Comparison of ENCODE assay signal across 24 cellular contexts in genomic region chr2:183867206-183867605, GRCh38.
"Had no signal": no experiment of that assay in that cellular context is flagged by ENCODE, and none has a peak within 500 bp of the region (broad histone marks: within the 10 kb centered on the region; RNA-seq: fewer than 3 reads in every experiment).

No MANE protein-coding gene starts in this region.

- DNase-seq: stimulated activated CD4-positive, alpha-beta T cell treated with anti-CD3 and anti-CD28 coated beads, Interleukin-2, amount 100 ng/mL, for 48 hours; stimulated activated CD4-positive, alpha-beta T cell treated with anti-CD3 and anti-CD28 coated beads, Interleukin-4, amount 100 ng/mL, for 1 hour; stimulated activated CD4-positive, alpha-beta T cell treated with anti-CD3 and anti-CD28 coated beads, Interleukin-4, amount 100 ng/mL, for 4 hours; stimulated activated CD8-positive, alpha-beta memory T cell treated with anti-CD3 and anti-CD28 coated beads, Interleukin-4, amount 100 ng/mL, for 48 hours; stimulated activated naive B cell treated with anti-CD40 and anti-IgM and Interleukin-4, amounts not matched to agents 10 μg/mL and 1 μg/mL and 100 μg/mL, for 72 hours; stimulated activated naive CD4-positive, alpha-beta T cell; stimulated activated naive CD4-positive, alpha-beta T cell treated with Interleukin-2 at 50 U/mL for 16 hours; stimulated activated naive CD8-positive, alpha-beta T cell treated with anti-CD3 and anti-CD28 coated beads, Interleukin-15, amount 100 ng/mL, for 72 hours; stimulated activated naive CD8-positive, alpha-beta T cell treated with anti-CD3 and anti-CD28 coated beads, Interleukin-15, Interleukin-2, amounts not matched to agents 100 U/mL and 50 U/mL, for 24 hours; stomach; substantia nigra; testis; thyroid gland; tibial artery; transverse colon; upper lobe of left lung; upper lobe of right lung; uterus had no signal

- H3K9me3 ChIP-seq: stomach, suprapubic skin, testis, thoracic aorta, thyroid gland, tibial artery, tibial nerve, transverse colon, upper lobe of left lung, upper lobe of right lung, uterus, vagina had no signal

- ATAC-seq: stimulated activated effector memory CD8-positive, alpha-beta T cell treated with anti-CD3 and anti-CD28 coated beads, Interleukin-12 subunit alpha, Interleukin-12 subunit beta, amount 100 ng/mL, for 72 hours; stimulated activated memory B cell treated with anti-CD40 and anti-IgM and Interleukin-4, amounts not matched to agents 10 μg/mL and 1 μg/mL and 100 μg/mL, for 72 hours; stimulated activated naive B cell treated with anti-CD40 and anti-IgM and Interleukin-4, amounts not matched to agents 10 μg/mL and 1 μg/mL and 100 μg/mL, for 72 hours; stimulated activated naive CD8-positive, alpha-beta T cell treated with anti-CD3 and anti-CD28 coated beads, Interleukin-15, amount 100 ng/mL, for 72 hours; stimulated activated naive CD8-positive, alpha-beta T cell treated with anti-CD3 and anti-CD28 coated beads, Interleukin-15, Interleukin-2, amounts not matched to agents 100 U/mL and 50 U/mL, for 24 hours; upper lobe of right lung had no signal

- H3K27me3 ChIP-seq: stomach, suprapubic skin, testis, thyroid gland, tibial artery, tibial nerve, transverse colon, upper lobe of left lung, upper lobe of right lung, uterus, vagina had no signal

- H3K4me1 ChIP-seq: stomach, suprapubic skin, testis, thyroid gland, tibial artery, tibial nerve, transverse colon, upper lobe of left lung, upper lobe of right lung, uterus, vagina had no signal

- H3K27ac ChIP-seq: stomach, suprapubic skin, testis, thoracic aorta, thyroid gland, tibial artery, tibial nerve, transverse colon, upper lobe of left lung, upper lobe of right lung, uterus, vagina had no signal

- H3K36me3 ChIP-seq: stomach, suprapubic skin, thoracic aorta, thyroid gland, tibial artery, tibial nerve, transverse colon, upper lobe of left lung, upper lobe of right lung, uterus, vagina had no signal

- H3K4me3 ChIP-seq: stomach, suprapubic skin, testis, thoracic aorta, thyroid gland, tibial artery, tibial nerve, transverse colon, upper lobe of left lung, upper lobe of right lung, uterus, vagina had no signal
